In genomic region chr10:30057421-30057841, GRCh38 we compare ENCODE assay signal across 8 cellular contexts. TPM values are rescaled to one million over a fixed set of nuclear protein-coding genes. Genes with fewer than 3 reads are reported as not detected.
DNase-seq lines count a peak whose midpoint lies in the region; ATAC-seq and TF ChIP-seq lines count a peak whose summit lies in the region.
"Had no signal": no experiment of that assay in that cellular context is flagged by ENCODE, and none has a peak within 500 bp of the region (broad histone marks: within the 10 kb centered on the region; RNA-seq: fewer than 3 reads in every experiment).

No MANE protein-coding gene starts in this region.

- BruUV-seq in OCI-LY7 (replicated peaks; lab: Mats Ljungman, UMichigan) = no TSS peak

- TF ChIP-seq POLR2A in suprapubic skin (IDR thresholded peaks at IDR 0.05) = no peak

- POLR2A ChIA-PET in HEK293 (lab: Yijun Ruan, JAX) = interaction anchor here (0.6 kb wide), 1 partner anchor 286 kb away, joined by 5 read pairs; no protein-coding TSS in a partner anchor
- POLR2A ChIA-PET in OCI-LY7 (lab: Charles Lee) = interaction anchor here (0.6 to 0.7 kb wide), 2 partner anchors 65 to 142 kb away, joined by 3 read pairs; no protein-coding TSS in a partner anchor

- H2AFZ ChIP-seq in OCI-LY7 (ENCODE audit: low read length) = no peak overlapping the region

- no peak overlapping the region for H3K4me2 ChIP-seq in OCI-LY7 (ENCODE audit: low read length)

- CTCF ChIA-PET in HEK293 (lab: Yijun Ruan, JAX) = interaction anchor here (0.7 kb wide), 1 partner anchor 15 kb away, joined by 3 read pairs; no protein-coding TSS in a partner anchor
- CTCF ChIA-PET in OCI-LY7 (lab: Charles Lee; ENCODE audit: unreplicated experiment) = no interaction called here

- H3K4me1 ChIP-seq in HEK293 (ENCODE audit: control insufficient read depth, insufficient read depth, low read length) (peaks cover 26% of the 10 kb centered on the region), left lung (peaks cover 16 to 42% of the 10 kb centered on the region in 2 donors), suprapubic skin (peaks cover 32% of the 10 kb centered on the region), OCI-LY7 (ENCODE audit: insufficient read depth, low read length, poor library complexity, severe bottlenecking) (no peaks in the 10 kb centered on the region)

- H3K9me2 ChIP-seq in OCI-LY7 (ENCODE audit: insufficient read depth, low read length) = no peaks in the 10 kb centered on the region

- WGBS in suprapubic skin = 70% methylated on average over 5 of the region's 5 CpGs

- H3K4me3 ChIP-seq in HEK293 (ENCODE audit: low read depth, low read length) (no peak overlapping the region), left lung (peak overlapping the region; percentile 55 to 82), suprapubic skin (peak overlapping the region; percentile 79), OCI-LY7 (ENCODE audit: low read depth, low read length, poor library complexity, severe bottlenecking) (no peak overlapping the region)

- no peaks in the 10 kb centered on the region for H3K79me2 ChIP-seq in OCI-LY7 (ENCODE audit: insufficient read depth, low read depth, low read length)

- H3K27me3 ChIP-seq in left lung (peaks cover 0 to 41% of the 10 kb centered on the region in 2 donors), suprapubic skin (peaks cover 7% of the 10 kb centered on the region)

- peak; percentile 72 for ATAC-seq in left lung
- ATAC-seq in HG03571 (IDR thresholded peaks at IDR 0.05; ENCODE audit: unreplicated experiment) = no peak

- TF ChIP-seq EP300 in suprapubic skin (IDR thresholded peaks at IDR 0.05) = no peak

- intact Hi-C loops in left lung (cut with DNase I) (no loop called here), OCI-LY7 (cut with micrococcal nuclease; ENCODE audit: unreplicated experiment) (no loop called here)

- peak overlapping the region; percentile 84 for H3K27ac ChIP-seq in HEK293 (ENCODE audit: extremely low read depth, low read depth, low read length)
- peak overlapping the region; percentile 85 for H3K27ac ChIP-seq in left lung
- H3K27ac ChIP-seq in suprapubic skin = peak overlapping the region; percentile 90
- no peak overlapping the region for H3K27ac ChIP-seq in OCI-LY7 (ENCODE audit: low read depth, low read length, poor library complexity, severe bottlenecking)

- TF ChIP-seq CTCF in HEK293 (tag by site-specific recombination; IDR thresholded peaks at IDR 0.05) (no peak), left lung (IDR thresholded peaks at IDR 0.05) (no peak), suprapubic skin (IDR thresholded peaks at IDR 0.05) (no peak), OCI-LY7 (conservative IDR thresholded peaks at IDR 0.05; ENCODE audit: low read length) (no peak)

- no peaks in the 10 kb centered on the region for H3K36me3 ChIP-seq in HEK293 (ENCODE audit: control insufficient read depth in 2 of 2, insufficient read depth in 1 of 2, low read length in 2 of 2)
- H3K36me3 ChIP-seq in left lung = no peaks in the 10 kb centered on the region
- H3K36me3 ChIP-seq in suprapubic skin = no peaks in the 10 kb centered on the region
- H3K36me3 ChIP-seq in OCI-LY7 (ENCODE audit: insufficient read depth, low read length) = no peaks in the 10 kb centered on the region

- peak; percentile 57 for DNase-seq in amniotic epithelial cell (ENCODE audit: low read depth)
- DNase-seq in left lung = no peak
- DNase-seq in suprapubic skin (ENCODE audit: low spot score in 2 of 2) = no peak
- no peak for DNase-seq in stimulated activated naive CD4-positive, alpha-beta T cell (lab: John Stamatoyannopoulos, UW)
- no peak for DNase-seq in OCI-LY7 (ENCODE audit: low spot score)
- DNase-seq: stimulated activated CD4-positive, alpha-beta T cell treated with anti-CD3 and anti-CD28 coated beads, Interleukin-1b, Interleukin-23, amount 100 ng/mL, for 48 hours had no signal

- no peaks in the 10 kb centered on the region for H4K20me1 ChIP-seq in OCI-LY7 (ENCODE audit: insufficient read depth, low read length)

- H3K9me3 ChIP-seq in HEK293 (ENCODE audit: control insufficient read depth, insufficient read depth, low read depth, low read length) = no peaks in the 10 kb centered on the region
- H3K9me3 ChIP-seq in left lung = no peaks in the 10 kb centered on the region
- no peaks in the 10 kb centered on the region for H3K9me3 ChIP-seq in suprapubic skin
- no peaks in the 10 kb centered on the region for H3K9me3 ChIP-seq in OCI-LY7 (ENCODE audit: low read length)

TF ChIP-seq in HEK293, 187 proteins besides CTCF, POLR2A, EP300 and RAD21:
- TF ChIP-seq EGR2 (tag by site-specific recombination; IDR thresholded peaks at IDR 0.05; ENCODE audit: low read depth) = peak; percentile 82
- TF ChIP-seq PRDM4 (tag by site-specific recombination; IDR thresholded peaks at IDR 0.05) = peak; percentile 84
- no peak for TF ChIP-seq ZNF146 (tag by site-specific recombination; IDR thresholded peaks at IDR 0.05)
- peak; percentile 72 for TF ChIP-seq ZFHX2 (tag by site-specific recombination; conservative IDR thresholded peaks at IDR 0.05)

RNA-seq across cellular contexts. Expression of gene JCAD, which starts 2.0 kb away (rescaled TPM):
- 10 to 100 TPM; 28.7 to 43.1 TPM for total RNA-seq in left lung
- 10 to 100 TPM in 1 of 4 donors, 1 to 10 TPM in 3; 2.6 to 10.1 (median 6.8) TPM for total RNA-seq in suprapubic skin
- total RNA-seq in OCI-LY7 (2014; rRNA removed; shearing (Covaris generic)) = not detected in 2 replicates
- 0.04 TPM in 1 of 2 replicates, not detected in the other for total RNA-seq in OCI-LY7 (2022)

Comparison
In these comparisons a context has a peak if more than half of its experiments do, and no peak if none do; other contexts are left out.
1. H3K4me3 ChIP-seq: peak in left lung (2 of 2) and suprapubic skin (single experiment); none in HEK293 (single experiment) and OCI-LY7 (single experiment).